Comparison of ENCODE assay signal across 2 cellular contexts in the genomic region with DNA sequence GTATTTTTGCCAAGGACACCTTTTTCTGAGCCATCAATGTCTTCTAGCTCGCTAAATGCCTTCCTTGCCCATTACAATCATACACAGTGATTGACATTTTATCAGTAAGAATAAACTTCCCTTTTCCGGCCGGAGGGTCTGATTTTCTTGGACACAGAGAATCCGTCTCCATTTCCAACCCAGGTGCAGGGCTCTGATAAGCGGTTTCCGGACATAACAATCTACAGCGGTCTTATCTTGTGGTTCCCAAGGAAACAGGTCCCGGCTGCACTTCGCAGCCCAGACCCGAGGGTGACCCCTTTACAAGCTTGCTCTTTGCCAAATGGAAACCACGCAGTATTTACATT.
TF ChIP-seq lines count a peak whose summit lies in the region.

No MANE protein-coding gene starts in this region.

TF ChIP-seq in A549, 52 proteins besides CTCF, POLR2A, EP300 and RAD21:
- TF ChIP-seq NR3C1 (IDR thresholded peaks at IDR 0.05) (no peak), FOXS1 (CRISPR knock-in tag; IDR thresholded peaks at IDR 0.05) (no peak), RCOR1 (IDR thresholded peaks at IDR 0.05; ENCODE audit: low read depth, low read length) (no peak), CHD4 (IDR thresholded peaks at IDR 0.05; ENCODE audit: borderline replicate concordance) (no peak), HEYL (CRISPR knock-in tag; IDR thresholded peaks at IDR 0.05) (no peak), GATA3 (IDR thresholded peaks at IDR 0.05; ENCODE audit: borderline replicate concordance) (no peak), RNF2 (IDR thresholded peaks at IDR 0.05; ENCODE audit: borderline replicate concordance, low read depth) (no peak), EHF (CRISPR knock-in tag; IDR thresholded peaks at IDR 0.05) (no peak), CHD2 (IDR thresholded peaks at IDR 0.05; ENCODE audit: low read length, partially characterized antibody) (no peak), TP53 (CRISPR knock-in tag; IDR thresholded peaks at IDR 0.05) (no peak)
- TF ChIP-seq, protein P1, sequence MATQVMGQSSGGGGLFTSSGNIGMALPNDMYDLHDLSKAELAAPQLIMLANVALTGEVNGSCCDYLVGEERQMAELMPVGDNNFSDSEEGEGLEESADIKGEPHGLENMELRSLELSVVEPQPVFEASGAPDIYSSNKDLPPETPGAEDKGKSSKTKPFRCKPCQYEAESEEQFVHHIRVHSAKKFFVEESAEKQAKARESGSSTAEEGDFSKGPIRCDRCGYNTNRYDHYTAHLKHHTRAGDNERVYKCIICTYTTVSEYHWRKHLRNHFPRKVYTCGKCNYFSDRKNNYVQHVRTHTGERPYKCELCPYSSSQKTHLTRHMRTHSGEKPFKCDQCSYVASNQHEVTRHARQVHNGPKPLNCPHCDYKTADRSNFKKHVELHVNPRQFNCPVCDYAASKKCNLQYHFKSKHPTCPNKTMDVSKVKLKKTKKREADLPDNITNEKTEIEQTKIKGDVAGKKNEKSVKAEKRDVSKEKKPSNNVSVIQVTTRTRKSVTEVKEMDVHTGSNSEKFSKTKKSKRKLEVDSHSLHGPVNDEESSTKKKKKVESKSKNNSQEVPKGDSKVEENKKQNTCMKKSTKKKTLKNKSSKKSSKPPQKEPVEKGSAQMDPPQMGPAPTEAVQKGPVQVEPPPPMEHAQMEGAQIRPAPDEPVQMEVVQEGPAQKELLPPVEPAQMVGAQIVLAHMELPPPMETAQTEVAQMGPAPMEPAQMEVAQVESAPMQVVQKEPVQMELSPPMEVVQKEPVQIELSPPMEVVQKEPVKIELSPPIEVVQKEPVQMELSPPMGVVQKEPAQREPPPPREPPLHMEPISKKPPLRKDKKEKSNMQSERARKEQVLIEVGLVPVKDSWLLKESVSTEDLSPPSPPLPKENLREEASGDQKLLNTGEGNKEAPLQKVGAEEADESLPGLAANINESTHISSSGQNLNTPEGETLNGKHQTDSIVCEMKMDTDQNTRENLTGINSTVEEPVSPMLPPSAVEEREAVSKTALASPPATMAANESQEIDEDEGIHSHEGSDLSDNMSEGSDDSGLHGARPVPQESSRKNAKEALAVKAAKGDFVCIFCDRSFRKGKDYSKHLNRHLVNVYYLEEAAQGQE (IDR thresholded peaks at IDR 0.05): no peak
TF ChIP-seq in A549: peak in this region for 0.

TF ChIP-seq in GM12878, 131 proteins besides CTCF, POLR2A, EP300 and RAD21:
- TF ChIP-seq, protein P2, sequence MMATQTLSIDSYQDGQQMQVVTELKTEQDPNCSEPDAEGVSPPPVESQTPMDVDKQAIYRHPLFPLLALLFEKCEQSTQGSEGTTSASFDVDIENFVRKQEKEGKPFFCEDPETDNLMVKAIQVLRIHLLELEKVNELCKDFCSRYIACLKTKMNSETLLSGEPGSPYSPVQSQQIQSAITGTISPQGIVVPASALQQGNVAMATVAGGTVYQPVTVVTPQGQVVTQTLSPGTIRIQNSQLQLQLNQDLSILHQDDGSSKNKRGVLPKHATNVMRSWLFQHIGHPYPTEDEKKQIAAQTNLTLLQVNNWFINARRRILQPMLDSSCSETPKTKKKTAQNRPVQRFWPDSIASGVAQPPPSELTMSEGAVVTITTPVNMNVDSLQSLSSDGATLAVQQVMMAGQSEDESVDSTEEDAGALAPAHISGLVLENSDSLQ (IDR thresholded peaks at IDR 0.05): peak; percentile 17; the same call in 1 of the 2 replicates
- TF ChIP-seq IKZF2 (IDR thresholded peaks at IDR 0.05) (peak in 1 of 2 experiments; percentile 13; a peak in 1 of 4 replicates), NR2C2 (IDR thresholded peaks at IDR 0.05; ENCODE audit: borderline replicate concordance, control insufficient read depth, insufficient read length, low read depth) (no peak)
- TF ChIP-seq, protein P3, sequence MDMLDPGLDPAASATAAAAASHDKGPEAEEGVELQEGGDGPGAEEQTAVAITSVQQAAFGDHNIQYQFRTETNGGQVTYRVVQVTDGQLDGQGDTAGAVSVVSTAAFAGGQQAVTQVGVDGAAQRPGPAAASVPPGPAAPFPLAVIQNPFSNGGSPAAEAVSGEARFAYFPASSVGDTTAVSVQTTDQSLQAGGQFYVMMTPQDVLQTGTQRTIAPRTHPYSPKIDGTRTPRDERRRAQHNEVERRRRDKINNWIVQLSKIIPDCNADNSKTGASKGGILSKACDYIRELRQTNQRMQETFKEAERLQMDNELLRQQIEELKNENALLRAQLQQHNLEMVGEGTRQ (IDR thresholded peaks at IDR 0.05; ENCODE audit: borderline replicate concordance, low read depth, low read length): no peak
- TF ChIP-seq, protein P4, sequence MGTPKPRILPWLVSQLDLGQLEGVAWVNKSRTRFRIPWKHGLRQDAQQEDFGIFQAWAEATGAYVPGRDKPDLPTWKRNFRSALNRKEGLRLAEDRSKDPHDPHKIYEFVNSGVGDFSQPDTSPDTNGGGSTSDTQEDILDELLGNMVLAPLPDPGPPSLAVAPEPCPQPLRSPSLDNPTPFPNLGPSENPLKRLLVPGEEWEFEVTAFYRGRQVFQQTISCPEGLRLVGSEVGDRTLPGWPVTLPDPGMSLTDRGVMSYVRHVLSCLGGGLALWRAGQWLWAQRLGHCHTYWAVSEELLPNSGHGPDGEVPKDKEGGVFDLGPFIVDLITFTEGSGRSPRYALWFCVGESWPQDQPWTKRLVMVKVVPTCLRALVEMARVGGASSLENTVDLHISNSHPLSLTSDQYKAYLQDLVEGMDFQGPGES (IDR thresholded peaks at IDR 0.05): no peak
